In genomic region chr1:155607708-155608107, GRCh38 we compare ENCODE assay signal across 17 cellular contexts. TPM values are rescaled to one million over a fixed set of nuclear protein-coding genes. Genes with fewer than 3 reads are reported as not detected.
DNase-seq lines count a peak whose midpoint lies in the region; ATAC-seq and TF ChIP-seq lines count a peak whose summit lies in the region.
"Had no signal": no experiment of that assay in that cellular context is flagged by ENCODE, and none has a peak within 500 bp of the region (broad histone marks: within the 10 kb centered on the region; RNA-seq: fewer than 3 reads in every experiment).

No MANE protein-coding gene starts in this region.

- peak overlapping the region; percentile 50 for H3K27ac Mint-ChIP-seq in activated naive CD4-positive, alpha-beta T cell treated with anti-CD3 and anti-CD28 coated beads for 36 hours
- H3K27ac Mint-ChIP-seq: activated naive CD4-positive, alpha-beta T cell treated with anti-CD3 and anti-CD28 coated beads, Interleukin-2, amount 50 U/mL, for 72 hours; CD14-positive monocyte; GM23338; stimulated activated memory B cell treated with anti-CD40 and anti-IgM and Interleukin-4, amounts not matched to agents 10 μg/mL and 1 μg/mL and 100 μg/mL, for 72 hours had no signal

- ATAC-seq in GM19452 (IDR thresholded peaks at IDR 0.05; ENCODE audit: unreplicated experiment) (no peak), GM18870 (IDR thresholded peaks at IDR 0.05; ENCODE audit: unreplicated experiment) (no peak)
- ATAC-seq: activated naive CD4-positive, alpha-beta T cell treated with anti-CD3 and anti-CD28 coated beads, Interleukin-2, amount 50 U/mL, for 72 hours; GM23338; Panc1; SK-N-SH treated with all-trans-retinoic acid at 6 μM for 48 hours; stimulated activated memory B cell treated with anti-CD40 and anti-IgM and Interleukin-4, amounts not matched to agents 10 μg/mL and 1 μg/mL and 100 μg/mL, for 72 hours had no signal

- H3K4me3 Mint-ChIP-seq in activated naive CD4-positive, alpha-beta T cell treated with anti-CD3 and anti-CD28 coated beads for 36 hours: no peak overlapping the region
- H3K4me3 Mint-ChIP-seq: CD14-positive monocyte; GM23338; stimulated activated memory B cell treated with anti-CD40 and anti-IgM and Interleukin-4, amounts not matched to agents 10 μg/mL and 1 μg/mL and 100 μg/mL, for 72 hours had no signal

- no peaks in the 10 kb centered on the region for H3K27me3 Mint-ChIP-seq in activated naive CD4-positive, alpha-beta T cell treated with anti-CD3 and anti-CD28 coated beads for 36 hours (ENCODE audit: low read depth)
- H3K27me3 Mint-ChIP-seq: stimulated activated memory B cell treated with anti-CD40 and anti-IgM and Interleukin-4, amounts not matched to agents 10 μg/mL and 1 μg/mL and 100 μg/mL, for 72 hours had no signal

- H3K36me3 Mint-ChIP-seq in activated naive CD4-positive, alpha-beta T cell treated with anti-CD3 and anti-CD28 coated beads for 36 hours (ENCODE audit: low read depth): peaks cover 6% of the 10 kb centered on the region

- no peak for DNase-seq in activated naive CD4-positive, alpha-beta T cell treated with anti-CD3 and anti-CD28 coated beads for 36 hours
- DNase-seq in activated naive CD4-positive, alpha-beta T cell (lab: John Stamatoyannopoulos, UW): no peak
- DNase-seq in RKO (ENCODE audit: low spot score) (peak; percentile 30), mesenteric fat pad (ENCODE audit: low spot score) (peak; percentile 55), germinal center (ENCODE audit: low spot score) (no peak)
- DNase-seq: colonic mucosa, DMS79 treated with DMSO at 0.1 percent for 48 hours, NCI-H1694 had no signal

- H3K9me3 Mint-ChIP-seq in activated naive CD4-positive, alpha-beta T cell treated with anti-CD3 and anti-CD28 coated beads for 36 hours: no peaks in the 10 kb centered on the region
- H3K9me3 Mint-ChIP-seq: activated naive CD4-positive, alpha-beta T cell treated with anti-CD3 and anti-CD28 coated beads, Interleukin-2, amount 50 U/mL, for 72 hours; CD14-positive monocyte; GM23338; stimulated activated memory B cell treated with anti-CD40 and anti-IgM and Interleukin-4, amounts not matched to agents 10 μg/mL and 1 μg/mL and 100 μg/mL, for 72 hours had no signal

- peaks cover 10% of the 10 kb centered on the region for H3K4me1 Mint-ChIP-seq in activated naive CD4-positive, alpha-beta T cell treated with anti-CD3 and anti-CD28 coated beads for 36 hours (ENCODE audit: low read depth)

- CTCF ChIA-PET in activated naive CD4-positive, alpha-beta T cell treated with anti-CD3 and anti-CD28 coated beads for 36 hours (lab: Charles Lee): interaction anchor here (0.6 to 2.2 kb wide), 2 partner anchors 130 to 357 kb away, joined by 3 to 10 read pairs; no protein-coding TSS in a partner anchor

- intact Hi-C loops in activated naive CD4-positive, alpha-beta T cell treated with anti-CD3 and anti-CD28 coated beads for 36 hours (cut with micrococcal nuclease): no loop called here

- peak; percentile 26 for TF ChIP-seq CTCF in GM12873 (IDR thresholded peaks at IDR 0.05; ENCODE audit: insufficient read depth, low read depth, low read length, missing control alignments)

RNA-seq across cellular contexts. Expression of gene MSTO1, which starts 2.3 kb away (rescaled TPM):
- total RNA-seq in activated naive CD4-positive, alpha-beta T cell treated with anti-CD3 and anti-CD28 coated beads for 36 hours: 10 to 100 TPM; 58.6 to 63.1 TPM
- 44.7 TPM for total RNA-seq in mesenteric fat pad

RNA-seq across cellular contexts. Expression of gene ASH1L, which starts 45.1 kb away (rescaled TPM):
- total RNA-seq in activated naive CD4-positive, alpha-beta T cell treated with anti-CD3 and anti-CD28 coated beads for 36 hours: 10 to 100 TPM; 27.4 to 27.5 TPM
- 65.3 TPM for total RNA-seq in mesenteric fat pad

Comparison
In these comparisons a context has a peak if more than half of its experiments do, and no peak if none do; other contexts are left out.
1. DNase-seq: peak in RKO (single experiment) and mesenteric fat pad (single experiment); none in activated naive CD4-positive, alpha-beta T cell treated with anti-CD3 and anti-CD28 coated beads for 36 hours (single experiment), activated naive CD4-positive, alpha-beta T cell (0 of 4) and germinal center (single experiment).